27 cellular contexts compared by ENCODE assay signal in the genomic region with DNA sequence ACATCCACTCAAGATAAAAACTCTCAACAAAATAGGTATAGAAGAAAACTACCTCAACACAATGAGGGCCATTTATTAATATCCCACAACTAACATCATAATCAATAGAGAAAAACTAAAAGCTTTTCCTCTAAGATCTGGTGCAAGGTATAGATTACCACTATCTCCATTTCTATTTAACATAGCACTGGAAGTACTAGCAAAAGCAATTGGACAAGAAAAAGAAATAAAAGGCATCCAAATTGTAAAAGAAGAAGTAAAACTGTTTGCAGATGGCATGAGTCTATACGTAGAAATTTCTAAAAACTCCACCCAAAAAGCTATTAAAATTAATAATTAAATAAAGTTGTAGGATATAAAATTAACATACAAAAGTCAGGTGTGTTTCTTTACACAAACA.
"Had no signal": no experiment of that assay in that cellular context is flagged by ENCODE, and none has a peak within 500 bp of the region (broad histone marks: within the 10 kb centered on the region; RNA-seq: fewer than 3 reads in every experiment).

No MANE protein-coding gene starts in this region.

- H3K27me3 ChIP-seq: neural progenitor cell, ovary, right lobe of liver, sigmoid colon, suprapubic skin, testis, tibial artery, upper lobe of right lung, uterus had no signal

- FAIRE-seq: small intestine had no signal

- H3K9me3 ChIP-seq: right lobe of liver, testis, upper lobe of right lung had no signal

- ATAC-seq: natural killer cell; psoas muscle; right cardiac atrium; right lobe of liver; stimulated activated memory B cell treated with anti-CD40 and anti-IgM and Interleukin-4, amounts not matched to agents 10 μg/mL and 1 μg/mL and 100 μg/mL, for 72 hours; stimulated activated naive CD8-positive, alpha-beta T cell treated with anti-CD3 and anti-CD28 coated beads, Interleukin-15, amount 100 ng/mL, for 72 hours; stimulated activated naive CD8-positive, alpha-beta T cell treated with anti-CD3 and anti-CD28 coated beads, Interleukin-15, Interleukin-2, amounts not matched to agents 100 U/mL and 50 U/mL, for 24 hours; upper lobe of right lung had no signal

- H3K4me3 ChIP-seq: ovary, psoas muscle, right lobe of liver, sigmoid colon, suprapubic skin, testis, tibial artery, transverse colon, upper lobe of right lung, uterus had no signal

- H3K36me3 ChIP-seq: ovary, right lobe of liver, sigmoid colon, suprapubic skin, tibial artery, transverse colon, upper lobe of right lung, uterus had no signal

- H3K27ac ChIP-seq: neural progenitor cell, ovary, parathyroid adenoma, psoas muscle, right lobe of liver, sigmoid colon, suprapubic skin, testis, tibial artery, transverse colon, upper lobe of right lung, uterus had no signal

- H3K79me2 ChIP-seq: parathyroid adenoma had no signal

- H3K9ac ChIP-seq: neural progenitor cell, parathyroid adenoma had no signal

- DNase-seq: natural killer cell; occipital lobe; ovary; posterior cingulate gyrus; psoas muscle; right cardiac atrium; right lobe of liver; sigmoid colon; small intestine; stimulated activated CD4-positive, alpha-beta T cell treated with anti-CD3 and anti-CD28 coated beads, Interleukin-12 subunit alpha, Interleukin-12 subunit beta, amount 100 ng/mL, for 4 hours; stimulated activated CD4-positive, alpha-beta T cell treated with anti-CD3 and anti-CD28 coated beads, Interleukin-1b, Interleukin-23, amount 100 ng/mL, for 48 hours; stimulated activated CD4-positive, alpha-beta T cell treated with anti-CD3 and anti-CD28 coated beads, Interleukin-4, amount 100 ng/mL, for 1 hour; stimulated activated CD4-positive, alpha-beta T cell treated with anti-CD3 and anti-CD28 coated beads, Interleukin-4, amount 100 ng/mL, for 4 hours; stimulated activated CD8-positive, alpha-beta memory T cell treated with anti-CD3 and anti-CD28 coated beads, Interleukin-4, amount 100 ng/mL, for 48 hours; stimulated activated naive CD4-positive, alpha-beta T cell; stimulated activated naive CD8-positive, alpha-beta T cell treated with anti-CD3 and anti-CD28 coated beads, Interleukin-15, amount 100 ng/mL, for 72 hours; stimulated activated naive CD8-positive, alpha-beta T cell treated with anti-CD3 and anti-CD28 coated beads, Interleukin-15, Interleukin-2, amounts not matched to agents 100 U/mL and 50 U/mL, for 24 hours; substantia nigra; testis; tibial artery; transverse colon; upper lobe of right lung; uterus had no signal

- H2AFZ ChIP-seq: neural progenitor cell, parathyroid adenoma had no signal

- H3K4me1 ChIP-seq: parathyroid adenoma, psoas muscle, right lobe of liver, transverse colon, upper lobe of right lung, uterus had no signal
